ENCODE assay signal across 30 cellular contexts in the genomic region with DNA sequence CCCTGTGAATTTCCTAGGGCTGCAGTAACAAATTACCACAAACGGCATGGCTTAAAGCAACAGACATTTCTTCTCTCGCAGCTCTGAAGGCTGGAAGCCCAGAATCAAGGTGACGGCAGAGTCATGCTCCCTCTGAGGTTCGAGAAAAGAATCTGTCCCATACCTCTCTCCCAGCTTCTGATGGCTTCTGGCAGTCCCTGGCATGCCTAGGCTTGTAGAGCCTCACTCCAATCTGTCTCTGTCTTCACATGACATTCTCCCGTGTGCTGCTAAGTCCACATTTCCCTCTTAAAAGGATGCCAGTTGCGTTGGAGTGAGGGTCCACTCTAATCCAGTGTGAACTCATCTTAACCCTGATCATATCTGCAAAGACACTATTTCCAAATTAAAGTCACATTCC.
"Had no signal": no experiment of that assay in that cellular context is flagged by ENCODE, and none has a peak within 500 bp of the region (broad histone marks: within the 10 kb centered on the region; RNA-seq: fewer than 3 reads in every experiment).

No MANE protein-coding gene starts in this region.

- H3K27ac ChIP-seq: brain microvascular endothelial cell, gastrocnemius medialis, pancreas, psoas muscle, right atrium auricular region, stomach, suprapubic skin, tibial nerve had no signal

- H3K9me3 ChIP-seq: gastrocnemius medialis, pancreas, psoas muscle, right atrium auricular region, stomach, suprapubic skin, tibial nerve had no signal

- H3K4me3 ChIP-seq: gastrocnemius medialis, pancreas, psoas muscle, right atrium auricular region, smooth muscle cell, stomach, suprapubic skin, tibial nerve had no signal

- H3K36me3 ChIP-seq: brain microvascular endothelial cell, gastrocnemius medialis, pancreas, right atrium auricular region, stomach, suprapubic skin, tibial nerve had no signal

- FAIRE-seq: astrocyte, endometrium, islet of Langerhans, pancreas had no signal

- H3K4me1 ChIP-seq: gastrocnemius medialis, pancreas, psoas muscle had no signal

- H3K27me3 ChIP-seq: pancreas, right atrium auricular region, suprapubic skin, tibial nerve had no signal

- ATAC-seq: gastrocnemius medialis; left cardiac atrium; pancreas; psoas muscle; stimulated activated memory B cell treated with anti-CD40 and anti-IgM and Interleukin-4, amounts not matched to agents 10 μg/mL and 1 μg/mL and 100 μg/mL, for 72 hours; T-cell had no signal

- DNase-seq: activated CD4-positive, alpha-beta T cell treated with anti-CD3 and anti-CD28 coated beads for 4 hours; activated CD4-positive, alpha-beta T cell treated with anti-CD3 and anti-CD28 coated beads, Interleukin-2, amount 50 U/mL, for 48 hours; activated CD8-positive, alpha-beta memory T cell treated with anti-CD3 and anti-CD28 coated beads for 24 hours; activated gamma-delta T cell; activated naive CD4-positive, alpha-beta T cell treated with anti-CD3 and anti-CD28 coated beads, Interleukin-2, amount 50 U/mL, for 16 hours; amniotic stem cell; brain microvascular endothelial cell; dermis blood vessel endothelial cell; effector CD8-positive, alpha-beta T cell; gastrocnemius medialis; glutamatergic neuron; left cardiac atrium; naive B cell; nephron progenitor cell; nucleus accumbens; pancreas; psoas muscle; stimulated activated CD4-positive, alpha-beta T cell treated with anti-CD3 and anti-CD28 coated beads, Interleukin-1b, Interleukin-23, amount 100 ng/mL, for 48 hours; stimulated activated CD4-positive, alpha-beta T cell treated with anti-CD3 and anti-CD28 coated beads, Interleukin-4, amount 100 ng/mL, for 4 hours; stimulated activated CD8-positive, alpha-beta memory T cell treated with anti-CD3 and anti-CD28 coated beads, Interleukin-4, amount 100 ng/mL, for 48 hours; stomach; T-cell had no signal

- H3K4me2 ChIP-seq: smooth muscle cell had no signal
